8 cellular contexts compared by ENCODE assay signal in the genomic region with DNA sequence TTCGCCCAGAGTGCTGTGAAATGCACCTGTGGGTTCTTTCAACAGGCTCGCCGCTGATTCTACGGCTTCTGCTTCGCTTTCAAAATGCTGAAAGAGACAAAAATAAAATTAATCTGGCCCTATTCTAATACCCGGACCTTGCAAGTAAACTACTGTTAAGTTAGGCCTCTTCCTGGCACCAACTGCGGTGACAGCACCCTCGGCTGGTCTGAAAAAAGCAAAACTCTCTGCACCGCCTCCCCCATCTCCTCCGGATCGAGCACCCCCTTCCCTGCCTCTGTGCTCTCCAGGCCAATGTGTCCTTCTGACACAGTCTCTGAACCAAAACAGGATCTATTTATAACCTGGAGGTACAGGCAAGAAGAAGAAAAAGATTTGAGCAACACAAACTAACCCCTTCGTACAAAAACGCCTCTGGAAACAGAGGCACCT. TPM values are rescaled to one million over a fixed set of nuclear protein-coding genes. Genes with fewer than 3 reads are reported as not detected.
DNase-seq lines count a peak whose midpoint lies in the region; ATAC-seq, FAIRE-seq and TF ChIP-seq lines count a peak whose summit lies in the region.

No MANE protein-coding gene starts in this region.

- H3K4me2 ChIP-seq in endothelial cell of umbilical vein (ENCODE audit: insufficient read depth, low read length), result peak overlapping the region; percentile 91

- peaks cover 3% of the 10 kb centered on the region for H3K79me2 ChIP-seq in endothelial cell of umbilical vein (ENCODE audit: control insufficient read depth, insufficient read depth, low read length)

- peaks cover 0 to 3% of the 10 kb centered on the region in 2 experiments for H3K36me3 ChIP-seq in endothelial cell of umbilical vein (ENCODE audit: control insufficient read depth in 2 of 2, extremely low read depth in 1 of 2, insufficient read depth in 2 of 2, low read length in 2 of 2)

- POLR2A ChIA-PET in endothelial cell of umbilical vein (lab: Charles Lee), result interaction anchor here (1.4 kb wide), 1 partner anchor 26 kb away, joined by 5 read pairs; no protein-coding TSS in a partner anchor

- no peak for TF ChIP-seq CTCF in endothelial cell of umbilical vein (IDR thresholded peaks at IDR 0.05; ENCODE audit: extremely low read depth in 1 of 2, insufficient read depth in 1 of 2, low read depth in 1 of 2, low read length in 2 of 2)

- TF ChIP-seq POLR2A in endothelial cell of umbilical vein (IDR thresholded peaks at IDR 0.05; ENCODE audit: low read depth, low read length), result no peak

- no TSS peak for BruUV-seq in endothelial cell of umbilical vein (replicated peaks; lab: Mats Ljungman, UMichigan)

- CTCF ChIA-PET in endothelial cell of umbilical vein (lab: Charles Lee), result interaction anchor here (1.0 to 1.6 kb wide), 4 partner anchors 25 to 416 kb away, joined by 3 to 9 read pairs (median 6); no protein-coding TSS in a partner anchor

- peaks cover 18% of the 10 kb centered on the region for H3K4me1 ChIP-seq in endothelial cell of umbilical vein (ENCODE audit: control insufficient read depth, extremely low read depth, insufficient read depth, low read length)

- peak overlapping the region; percentile 94 for H3K9ac ChIP-seq in endothelial cell of umbilical vein (replicated peaks; ENCODE audit: extremely low read depth, insufficient read depth, low read length)

- H3K9me3 ChIP-seq in endothelial cell of umbilical vein (replicated peaks; ENCODE audit: control insufficient read depth, insufficient read depth, low read length), result no peaks in the 10 kb centered on the region

- no peak for FAIRE-seq in endothelial cell of umbilical vein (lab: Jason Lieb, UNC)

- intact Hi-C loops in endothelial cell of umbilical vein (cut with micrococcal nuclease), result loop anchor here (1.0 to 2.0 kb wide), 4 partner anchors 57 to 421 kb away; a partner anchor contains a TSS

- peak; percentile 23 for ATAC-seq in HG02588 (IDR thresholded peaks at IDR 0.05; ENCODE audit: unreplicated experiment)

- DNase-seq in NCI-H1092 treated with DMSO at 0.1 percent for 48 hours (lab: John Stamatoyannopoulos, UW), result peak; percentile 34
- DNase-seq in NCI-H1092 (lab: John Stamatoyannopoulos, UW), result no peak
- DNase-seq in NCI-H526 (lab: John Stamatoyannopoulos, UW), result peak; percentile 68 to 77
- DNase-seq in activated CD8-positive, alpha-beta memory T cell treated with anti-CD3 and anti-CD28 coated beads for 4 hours (ENCODE audit: low read depth in 2 of 2), result peak; percentile 14 to 20
- DNase-seq in endothelial cell of umbilical vein (ENCODE audit: low read depth, low spot score), result peak; percentile 73
- DNase-seq in midbrain (lab: John Stamatoyannopoulos, UW), result peak; percentile 54
- peak; percentile 24 for DNase-seq in stimulated activated CD8-positive, alpha-beta memory T cell treated with anti-CD3 and anti-CD28 coated beads, Interleukin-4, amount 100 ng/mL, for 24 hours (ENCODE audit: low read depth)

- peak overlapping the region; percentile 90 for H2AFZ ChIP-seq in endothelial cell of umbilical vein (ENCODE audit: low read depth, low read length)

- no peaks in the 10 kb centered on the region for H3K9me1 ChIP-seq in endothelial cell of umbilical vein (replicated peaks; ENCODE audit: control insufficient read depth, extremely low read depth, insufficient read depth, low read length)

- dilution Hi-C loops in endothelial cell of umbilical vein (cut with MboI; ENCODE audit: extremely low pct_ligation_motif_present, low sequenced_read_pairs), result no loop called here

- H3K4me3 ChIP-seq in endothelial cell of umbilical vein (replicated peaks in 1 of 3; ENCODE audit: insufficient read depth in 1 of 3, low read depth in 1 of 3, low read length in 3 of 3), result peak overlapping the region; percentile 59 to 87 (median 80)

- H3K27me3 ChIP-seq in endothelial cell of umbilical vein (ENCODE audit: control insufficient read depth in 2 of 2, insufficient read depth in 2 of 2, low read length in 2 of 2), result peaks cover 11 to 14% of the 10 kb centered on the region in 2 experiments

- H3K27ac ChIP-seq in endothelial cell of umbilical vein (ENCODE audit: insufficient read depth, low read depth, low read length), result peak overlapping the region; percentile 92

- H4K20me1 ChIP-seq in endothelial cell of umbilical vein (replicated peaks; ENCODE audit: control insufficient read depth, extremely low read depth, insufficient read depth, low read length), result no peaks in the 10 kb centered on the region

TF ChIP-seq in endothelial cell of umbilical vein, 7 proteins besides CTCF, POLR2A, EP300 and RAD21:
- no peak for TF ChIP-seq MYC (IDR thresholded peaks at IDR 0.05; ENCODE audit: low read depth, low read length)
- no peak for TF ChIP-seq FOS (IDR thresholded peaks at IDR 0.05; ENCODE audit: borderline replicate concordance, insufficient read depth, low read length)
- TF ChIP-seq, protein P1, sequence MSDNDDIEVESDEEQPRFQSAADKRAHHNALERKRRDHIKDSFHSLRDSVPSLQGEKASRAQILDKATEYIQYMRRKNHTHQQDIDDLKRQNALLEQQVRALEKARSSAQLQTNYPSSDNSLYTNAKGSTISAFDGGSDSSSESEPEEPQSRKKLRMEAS (IDR thresholded peaks at IDR 0.05; ENCODE audit: insufficient read depth, insufficient read length), result no peak
- no peak for TF ChIP-seq POLR2AphosphoS5 (IDR thresholded peaks at IDR 0.05; ENCODE audit: insufficient read depth, low read depth, low read length)
- no peak for TF ChIP-seq GATA2 (IDR thresholded peaks at IDR 0.05; ENCODE audit: insufficient read depth, insufficient read length, low read depth, low read length)
- no peak for TF ChIP-seq JUN (IDR thresholded peaks at IDR 0.05; ENCODE audit: borderline replicate concordance, insufficient read depth, insufficient read length, low read depth)
- no peak for TF ChIP-seq EZH2 (IDR thresholded peaks at IDR 0.05; ENCODE audit: borderline replicate concordance, low read depth, low read length, severe bottlenecking)
TF ChIP-seq in endothelial cell of umbilical vein: peak in this region for 0.

RNA-seq across cellular contexts. Expression of a gene that starts 1.1 kb away (rescaled TPM):
- total RNA-seq in endothelial cell of umbilical vein, result 39.1 and 41.1 TPM in 2 replicates
- 17.1 and 19.4 TPM in 2 replicates for polyA plus RNA-seq in endothelial cell of umbilical vein
- polyA plus RNA-seq in endothelial cell of umbilical vein (2011; cell fraction: cytosol; rRNA removed), result 15.4 and 16.5 TPM in 2 replicates
- 90.8 and 104 TPM in 2 replicates for polyA plus RNA-seq in endothelial cell of umbilical vein (2011; cell fraction: nucleus; rRNA removed)
- 17.6 and 26.1 TPM in 2 replicates for polyA plus RNA-seq in endothelial cell of umbilical vein (2012)
- 49.2 and 57.4 TPM in 2 replicates for polyA minus RNA-seq in endothelial cell of umbilical vein
- 8.9 TPM for polyA minus RNA-seq in endothelial cell of umbilical vein (2011; cell fraction: cytosol; rRNA and poly(A)+ RNA removed)
- 112 and 162 TPM in 2 replicates for polyA minus RNA-seq in endothelial cell of umbilical vein (2011; cell fraction: nucleus; rRNA and poly(A)+ RNA removed)
